ENCODE assay signal across 21 cellular contexts in the genomic region with DNA sequence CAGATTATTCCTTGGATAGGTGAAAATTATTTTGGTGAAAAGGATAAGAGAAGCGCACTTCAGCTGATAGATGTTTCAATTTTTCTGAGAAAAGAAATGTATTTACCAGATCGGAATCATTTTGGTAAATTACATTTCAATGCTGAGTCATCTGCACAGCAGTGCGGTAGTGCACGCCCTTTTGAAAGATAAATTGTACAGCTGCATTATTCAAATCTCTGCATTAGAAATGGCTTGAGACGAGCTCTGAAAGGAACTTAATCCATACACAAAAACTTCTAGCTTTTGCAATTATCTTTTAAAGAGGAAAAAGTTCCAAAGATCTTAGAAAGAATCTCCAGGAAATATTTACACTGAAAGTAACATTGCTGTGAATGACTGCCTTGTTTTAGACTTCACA.
A peak's percentile ranks its signal among the peaks of the same experiment; 100 is the strongest.
DNase-seq lines count a peak whose midpoint lies in the region; ATAC-seq, FAIRE-seq and TF ChIP-seq lines count a peak whose summit lies in the region.
"Had no signal": no experiment of that assay in that cellular context is flagged by ENCODE, and none has a peak within 500 bp of the region (broad histone marks: within the 10 kb centered on the region; RNA-seq: fewer than 3 reads in every experiment).

No MANE protein-coding gene starts in this region.

- H3K4me3 Mint-ChIP-seq in brain = no peak overlapping the region
- no peak overlapping the region for H3K4me3 Mint-ChIP-seq in CD4-positive, alpha-beta T cell
- H3K4me3 Mint-ChIP-seq: HFFc6 had no signal

- ATAC-seq in HG02884 (IDR thresholded peaks at IDR 0.05; ENCODE audit: unreplicated experiment) = no peak
- ATAC-seq in CD4-positive, alpha-beta T cell (ENCODE audit: poor library complexity) = no peak

- H3K4me3 ChIP-seq in HAP-1 (no peak overlapping the region), keratinocyte (ENCODE audit: control insufficient read depth in 2 of 3, extremely low read depth in 1 of 3, insufficient read depth in 2 of 3, low read depth in 1 of 3, low read length in 3 of 3) (no peak overlapping the region)
- H3K4me3 ChIP-seq: SK-N-MC had no signal

- peaks cover 4 to 16% (median 5%) of the 10 kb centered on the region in 5 experiments for H3K9me3 Mint-ChIP-seq in brain
- no peaks in the 10 kb centered on the region for H3K9me3 Mint-ChIP-seq in CD4-positive, alpha-beta T cell
- H3K9me3 Mint-ChIP-seq: HFFc6 had no signal

- H3K27me3 ChIP-seq in HAP-1 (ENCODE audit: low read depth) (no peaks in the 10 kb centered on the region), keratinocyte (ENCODE audit: control insufficient read depth, extremely low read depth, insufficient read depth, low read length) (no peaks in the 10 kb centered on the region)
- no peaks in the 10 kb centered on the region for H3K27me3 ChIP-seq in CD4-positive, alpha-beta T cell (ENCODE audit: control insufficient read depth, insufficient read depth, low read length)

- no peaks in the 10 kb centered on the region for H3K9me3 ChIP-seq in HAP-1
- H3K9me3 ChIP-seq in keratinocyte (ENCODE audit: control insufficient read depth, low read depth, low read length) = no peaks in the 10 kb centered on the region
- H3K9me3 ChIP-seq in CD4-positive, alpha-beta T cell (ENCODE audit: control insufficient read depth, low read length) = no peaks in the 10 kb centered on the region

- intact Hi-C loops in CD4-positive, alpha-beta T cell (cut with DNase I, micrococcal nuclease) = no loop called here

- H3K27ac ChIP-seq in keratinocyte (ENCODE audit: control insufficient read depth, insufficient read depth, low read length) = no peak overlapping the region
- H3K27ac ChIP-seq in CD4-positive, alpha-beta T cell (ENCODE audit: low read depth, low read length) = no peak overlapping the region
- H3K27ac ChIP-seq: C4-2B, RWPE1, SK-N-MC had no signal

- peaks cover 85% of the 10 kb centered on the region for H3K4me1 Mint-ChIP-seq in brain
- no peaks in the 10 kb centered on the region for H3K4me1 Mint-ChIP-seq in CD4-positive, alpha-beta T cell (ENCODE audit: low read depth)

- CTCF ChIA-PET in CD4-positive, alpha-beta T cell (lab: Charles Lee) = no interaction called here

- H3K9ac ChIP-seq in keratinocyte (ENCODE audit: control insufficient read depth, extremely low read depth, insufficient read depth, low read length) = no peak overlapping the region

- in situ Hi-C loops in HAP-1 (cut with MboI; ENCODE audit: low sequenced_read_pairs) = no loop called here

- TF ChIP-seq CTCF in brain (conservative IDR thresholded peaks at IDR 0.05) (no peak), keratinocyte (optimal IDR thresholded peaks at IDR 0.05 in 1 of 3, IDR thresholded peaks at IDR 0.05 in 1 of 3, conservative IDR thresholded peaks at IDR 0.05 in 1 of 3; ENCODE audit: extremely low read depth in 1 of 3, insufficient read depth in 2 of 3, low read length in 3 of 3) (no peak)
- TF ChIP-seq CTCF in CD4-positive, alpha-beta T cell (IDR thresholded peaks at IDR 0.05) = no peak

- peak; percentile 69 for FAIRE-seq in keratinocyte (lab: Jason Lieb, UNC)
- FAIRE-seq: G401.6, GM12892 had no signal

- H3K36me3 ChIP-seq in HAP-1 (replicated peaks) (no peaks in the 10 kb centered on the region; the same call in 1 of the 2 replicates), keratinocyte (ENCODE audit: control insufficient read depth in 2 of 2, extremely low read depth in 1 of 2, insufficient read depth in 2 of 2, low read length in 2 of 2) (no peaks in the 10 kb centered on the region)

- no peaks in the 10 kb centered on the region for H3K9me1 ChIP-seq in keratinocyte (ENCODE audit: control insufficient read depth, extremely low read depth, insufficient read depth, low read length)

- no peaks in the 10 kb centered on the region for H3K27me3 Mint-ChIP-seq in brain
- no peaks in the 10 kb centered on the region for H3K27me3 Mint-ChIP-seq in CD4-positive, alpha-beta T cell

- dilution Hi-C loops in keratinocyte (cut with MboI; ENCODE audit: extremely low pct_ligation_motif_present, low sequenced_read_pairs) = no loop called here

- peak overlapping the region; percentile 24 for H3K4me2 ChIP-seq in keratinocyte (ENCODE audit: control insufficient read depth, extremely low read depth, insufficient read depth, low read depth, low read length)

- H2AFZ ChIP-seq in keratinocyte (ENCODE audit: control insufficient read depth, low read length) = peak overlapping the region; percentile 43

- H3K27ac Mint-ChIP-seq in brain = peak overlapping the region in 4 of 5 experiments; percentile 20 to 73 (median 58)
- H3K27ac Mint-ChIP-seq in CD4-positive, alpha-beta T cell = no peak overlapping the region
- H3K27ac Mint-ChIP-seq: HFFc6 had no signal

- no peaks in the 10 kb centered on the region for H3K79me2 ChIP-seq in keratinocyte (ENCODE audit: control insufficient read depth, insufficient read depth, low read length)

- H3K4me1 ChIP-seq in HAP-1 (peaks cover 36% of the 10 kb centered on the region), keratinocyte (ENCODE audit: control insufficient read depth, extremely low read depth, insufficient read depth, low read length) (peaks cover 4% of the 10 kb centered on the region)

- H3K36me3 Mint-ChIP-seq in brain = peaks cover 7% of the 10 kb centered on the region
- H3K36me3 Mint-ChIP-seq in CD4-positive, alpha-beta T cell (ENCODE audit: low read depth) = no peaks in the 10 kb centered on the region

- peak; percentile 41 to 84 for DNase-seq in HAP-1 (ENCODE audit: low spot score in 2 of 2)
- DNase-seq in keratinocyte (ENCODE audit: low read depth, low spot score) = no peak
- DNase-seq in CD4-positive, alpha-beta T cell = no peak
- no peak for DNase-seq in activated naive CD4-positive, alpha-beta T cell treated with anti-CD3 and anti-CD28 coated beads, Interleukin-2, amount 50 U/mL, for 16 hours
- DNase-seq in glomerular visceral epithelial cell (ENCODE audit: extremely low spot score) = no peak
- DNase-seq: HFFc6, KG1, NCI-H1092 treated with DMSO at 0.1 percent for 48 hours, NCI-H1436 treated with DMSO at 0.1 percent for 48 hours, NCI-H1930, NCI-H2227 treated with DMSO at 0.1 percent for 48 hours, NCI-H510A treated with DMSO at 0.1 percent for 48 hours, NCI-H748 treated with DMSO at 0.1 percent for 48 hours, SHP77 treated with DMSO at 0.1 percent for 48 hours had no signal

- H4K20me1 ChIP-seq in keratinocyte (ENCODE audit: control insufficient read depth, extremely low read depth, insufficient read depth, low read length) = no peaks in the 10 kb centered on the region

- POLR2A ChIA-PET in CD4-positive, alpha-beta T cell (lab: Charles Lee) = no interaction called here

Comparison
In these comparisons a context has a peak if more than half of its experiments do, and no peak if none do; other contexts are left out.
1. DNase-seq: peak in HAP-1 (2 of 2); none in keratinocyte (single experiment), CD4-positive, alpha-beta T cell (0 of 10), activated naive CD4-positive, alpha-beta T cell treated with anti-CD3 and anti-CD28 coated beads, Interleukin-2, amount 50 U/mL, for 16 hours (single experiment) and glomerular visceral epithelial cell (single experiment).